Comparison of ENCODE assay signal across 14 cellular contexts in the genomic region with DNA sequence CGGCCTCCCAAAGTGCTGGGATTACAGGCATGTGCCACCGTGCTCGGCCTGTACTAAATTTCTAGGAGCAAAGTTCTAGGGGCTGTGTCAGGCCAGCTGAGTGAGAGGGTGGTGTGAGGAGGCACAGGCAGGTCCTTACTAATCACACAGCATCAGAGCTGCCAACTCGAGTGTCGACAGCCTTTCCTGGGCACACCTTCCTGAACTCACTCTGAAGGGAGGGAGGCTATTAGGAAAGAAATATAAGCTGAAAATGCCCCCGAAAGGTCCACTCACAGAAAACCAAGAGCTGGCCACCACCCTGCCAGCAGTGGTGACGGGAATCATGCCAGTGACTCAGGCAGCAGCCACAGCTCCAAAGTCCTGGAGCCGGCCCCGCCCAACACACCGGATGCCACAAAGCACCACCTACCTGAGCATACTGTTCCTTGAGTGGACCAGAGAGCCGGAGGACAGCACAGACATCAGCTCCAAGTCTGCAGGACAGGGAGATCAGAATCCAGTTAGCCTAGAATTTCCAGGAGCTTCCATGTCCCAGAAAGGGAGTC. TPM values are rescaled to one million over a fixed set of nuclear protein-coding genes. Genes with fewer than 3 reads are reported as not detected.
DNase-seq lines count a peak whose midpoint lies in the region; ATAC-seq and TF ChIP-seq lines count a peak whose summit lies in the region.
"Had no signal": no experiment of that assay in that cellular context is flagged by ENCODE, and none has a peak within 500 bp of the region (broad histone marks: within the 10 kb centered on the region; RNA-seq: fewer than 3 reads in every experiment).

No MANE protein-coding gene starts in this region.

- H3K9me3 ChIP-seq in RWPE2 (ENCODE audit: severe bottlenecking) (no peaks in the 10 kb centered on the region), smooth muscle cell (replicated peaks; ENCODE audit: low read depth) (no peaks in the 10 kb centered on the region)
- H3K9me3 ChIP-seq: BLaER1 treated with 17β-estradiol and CSF1 and Interleukin-3, amounts not matched to agents 10 nM and 100 nM; ovary had no signal

- no peaks in the 10 kb centered on the region for H3K9me3 Mint-ChIP-seq in T-helper 2 cell treated with Interferon-gamma antibody and Interleukin-4, amounts not matched to agents 5 μg/mL and 100 μg/mL, for 36 hours

- H3K36me3 ChIP-seq in RWPE2 (ENCODE audit: low read depth) (peaks cover 12% of the 10 kb centered on the region), smooth muscle cell (ENCODE audit: low read depth) (no peaks in the 10 kb centered on the region)
- H3K36me3 ChIP-seq: ovary had no signal

- no peak overlapping the region for H3K4me3 Mint-ChIP-seq in T-helper 2 cell treated with Interferon-gamma antibody and Interleukin-4, amounts not matched to agents 5 μg/mL and 100 μg/mL, for 36 hours

- H3K36me3 Mint-ChIP-seq in T-helper 2 cell treated with Interferon-gamma antibody and Interleukin-4, amounts not matched to agents 5 μg/mL and 100 μg/mL, for 36 hours (ENCODE audit: low read depth), result peaks cover 44% of the 10 kb centered on the region

- H2AFZ ChIP-seq in smooth muscle cell (ENCODE audit: low read depth), result no peak overlapping the region

- H3F3A ChIP-seq in smooth muscle cell (ENCODE audit: low read depth), result no peaks in the 10 kb centered on the region

- no peak overlapping the region for H3K4me2 ChIP-seq in smooth muscle cell

- DNase-seq in DMS53 treated with DMSO at 0.1 percent for 48 hours (lab: John Stamatoyannopoulos, UW; ENCODE audit: unreplicated experiment), result peak; percentile 14
- DNase-seq in RWPE2 (ENCODE audit: low spot score), result peak; percentile 80
- peak; percentile 52 for DNase-seq in iPS-NIHi11 (ENCODE audit: low spot score)
- DNase-seq in smooth muscle cell (lab: John Stamatoyannopoulos, UW; ENCODE audit: unreplicated experiment), result no peak
- DNase-seq in occipital lobe (lab: John Stamatoyannopoulos, UW), result no peak
- DNase-seq in NAMALWA (ENCODE audit: low spot score), result no peak
- DNase-seq in activated naive CD4-positive, alpha-beta T cell treated with Interleukin-2 at 50 U/mL for 16 hours, result no peak
- no peak for DNase-seq in T-helper 2 cell treated with Interferon-gamma antibody and Interleukin-4, amounts not matched to agents 5 μg/mL and 100 μg/mL, for 36 hours (ENCODE audit: low spot score)
- DNase-seq: activated CD8-positive, alpha-beta memory T cell treated with anti-CD3 and anti-CD28 coated beads for 24 hours; central memory CD4-positive, alpha-beta T cell; mesendoderm; ovary; T1000 had no signal

- H3K27ac ChIP-seq in RWPE2 (ENCODE audit: poor library complexity, severe bottlenecking), result peak overlapping the region; percentile 64
- H3K27ac ChIP-seq in smooth muscle cell (ENCODE audit: low read depth), result peak overlapping the region; percentile 48
- H3K27ac ChIP-seq: BLaER1 treated with 17β-estradiol and CSF1 and Interleukin-3, amounts not matched to agents 10 nM and 100 nM; ovary had no signal

- TF ChIP-seq CTCF in RWPE2 (IDR thresholded peaks at IDR 0.05; ENCODE audit: poor library complexity, severe bottlenecking), result no peak
- no peak for TF ChIP-seq CTCF in smooth muscle cell (IDR thresholded peaks at IDR 0.05; ENCODE audit: borderline replicate concordance, insufficient read depth, poor library complexity, severe bottlenecking)

- H3K27ac Mint-ChIP-seq in T-helper 2 cell treated with Interferon-gamma antibody and Interleukin-4, amounts not matched to agents 5 μg/mL and 100 μg/mL, for 36 hours, result no peak overlapping the region

- H3K9ac ChIP-seq in smooth muscle cell (ENCODE audit: low read depth), result no peak overlapping the region

- WGBS in smooth muscle cell (ENCODE audit: low lambda C conversion rate), result 92% methylated on average over 11 of the region's 11 CpGs

- H4K20me1 ChIP-seq in smooth muscle cell (ENCODE audit: low read depth), result no peaks in the 10 kb centered on the region
- H4K20me1 ChIP-seq: BLaER1 treated with 17β-estradiol and CSF1 and Interleukin-3, amounts not matched to agents 10 nM and 100 nM had no signal

- no peaks in the 10 kb centered on the region for H3K27me3 Mint-ChIP-seq in T-helper 2 cell treated with Interferon-gamma antibody and Interleukin-4, amounts not matched to agents 5 μg/mL and 100 μg/mL, for 36 hours (ENCODE audit: low read depth)

- H3K4me3 ChIP-seq in RWPE2 (ENCODE audit: severe bottlenecking) (no peak overlapping the region), smooth muscle cell (no peak overlapping the region)
- H3K4me3 ChIP-seq: BLaER1 treated with 17β-estradiol and CSF1 and Interleukin-3, amounts not matched to agents 10 nM and 100 nM; ovary had no signal

- H3K4me1 Mint-ChIP-seq in T-helper 2 cell treated with Interferon-gamma antibody and Interleukin-4, amounts not matched to agents 5 μg/mL and 100 μg/mL, for 36 hours (ENCODE audit: low read depth), result peaks cover 8% of the 10 kb centered on the region

- ATAC-seq in RWPE2 (ENCODE audit: low read depth), result peak; percentile 72

- H3K27me3 ChIP-seq in RWPE2 (ENCODE audit: insufficient read depth, poor library complexity, severe bottlenecking) (no peaks in the 10 kb centered on the region), smooth muscle cell (ENCODE audit: low read depth) (no peaks in the 10 kb centered on the region)
- H3K27me3 ChIP-seq: BLaER1 treated with 17β-estradiol and CSF1 and Interleukin-3, amounts not matched to agents 10 nM and 100 nM; ovary had no signal

- H3K79me2 ChIP-seq in smooth muscle cell (ENCODE audit: low read depth), result no peaks in the 10 kb centered on the region

- H3K4me1 ChIP-seq in RWPE2 (ENCODE audit: insufficient read depth, poor library complexity, severe bottlenecking) (peaks cover 19% of the 10 kb centered on the region), smooth muscle cell (ENCODE audit: low read depth) (no peaks in the 10 kb centered on the region)

RNA-seq across cellular contexts. Expression of a gene that starts 4.5 kb away (rescaled TPM):
- total RNA-seq in smooth muscle cell (6.0 and 6.7 TPM in 2 replicates), occipital lobe (12.0 TPM)
- polyA plus RNA-seq in smooth muscle cell, result 31.2 and 40.2 TPM in 2 replicates

RNA-seq across cellular contexts. Expression of a gene that starts 23.9 kb away (rescaled TPM):
- total RNA-seq in smooth muscle cell (39.1 and 41.9 TPM in 2 replicates), occipital lobe (25.0 TPM)
- 40.5 and 44.1 TPM in 2 replicates for polyA plus RNA-seq in smooth muscle cell

RNA-seq across cellular contexts. Expression of a gene that starts 29.6 kb away (rescaled TPM):
- total RNA-seq in smooth muscle cell (18.4 and 20.3 TPM in 2 replicates), occipital lobe (11.2 TPM)
- polyA plus RNA-seq in smooth muscle cell, result 27.9 and 30.0 TPM in 2 replicates

RNA-seq across cellular contexts. Expression of a gene that starts 38.5 kb away (rescaled TPM):
- 207 and 216 TPM in 2 replicates for total RNA-seq in smooth muscle cell
- 214 and 249 TPM in 2 replicates for polyA plus RNA-seq in smooth muscle cell
- 10.0 TPM for total RNA-seq in occipital lobe

RNA-seq across cellular contexts. Expression of a gene that starts 42.5 kb away (rescaled TPM):
- 41.6 and 46.3 TPM in 2 replicates for total RNA-seq in smooth muscle cell
- polyA plus RNA-seq in smooth muscle cell, result 115 and 116 TPM in 2 replicates
- total RNA-seq in occipital lobe, result 12.2 TPM

Comparison
In these comparisons a context has a peak if more than half of its experiments do, and no peak if none do; other contexts are left out.
1. DNase-seq: peak in DMS53 treated with DMSO at 0.1 percent for 48 hours (single experiment), RWPE2 (single experiment) and iPS-NIHi11 (single experiment); none in smooth muscle cell (single experiment), occipital lobe (single experiment), NAMALWA (single experiment), activated naive CD4-positive, alpha-beta T cell treated with Interleukin-2 at 50 U/mL for 16 hours (single experiment) and T-helper 2 cell treated with Interferon-gamma antibody and Interleukin-4, amounts not matched to agents 5 μg/mL and 100 μg/mL, for 36 hours (single experiment).